8 cellular contexts compared by ENCODE assay signal in genomic region chr2:130873700-130874346, GRCh38. TPM values are rescaled to one million over a fixed set of nuclear protein-coding genes. Genes with fewer than 3 reads are reported as not detected.
A peak's percentile ranks its signal among the peaks of the same experiment; 100 is the strongest.
DNase-seq lines count a peak whose midpoint lies in the region; ATAC-seq and TF ChIP-seq lines count a peak whose summit lies in the region.

No MANE protein-coding gene starts in this region.

- H4K20me1 ChIP-seq in DND-41 (ENCODE audit: insufficient read depth, low read length), result no peaks in the 10 kb centered on the region
- no peaks in the 10 kb centered on the region for H4K20me1 ChIP-seq in KMS-11 (ENCODE audit: insufficient read depth)

- no peak overlapping the region for H3K4me3 Mint-ChIP-seq in activated naive CD4-positive, alpha-beta T cell treated with anti-CD3 and anti-CD28 coated beads for 36 hours
- H3K4me3 Mint-ChIP-seq in glutamatergic neuron (ENCODE audit: unreplicated experiment), result no peak overlapping the region

- peak; percentile 69 for TF ChIP-seq CTCF in DND-41 (IDR thresholded peaks at IDR 0.05; ENCODE audit: borderline replicate concordance, extremely low read depth, low read length, poor library complexity, severe bottlenecking)
- TF ChIP-seq CTCF in KMS-11 (conservative IDR thresholded peaks at IDR 0.05; ENCODE audit: low read depth, low read length), result peak; percentile 31
- TF ChIP-seq CTCF in glutamatergic neuron (IDR thresholded peaks at IDR 0.05; ENCODE audit: partially characterized antibody, unreplicated experiment), result peak; percentile 75

- H3K9me3 ChIP-seq in DND-41 (ENCODE audit: insufficient read depth, low read length, severe bottlenecking), result no peaks in the 10 kb centered on the region

- H2AFZ ChIP-seq in DND-41 (ENCODE audit: low read depth, low read length) (peak overlapping the region; percentile 60), KMS-11 (ENCODE audit: low read depth) (no peak overlapping the region)

- H3K9ac ChIP-seq in DND-41 (ENCODE audit: low read depth, low read length) (no peak overlapping the region), KMS-11 (no peak overlapping the region)

- ATAC-seq in DND-41 (ENCODE audit: insufficient read depth, low read depth) (peak; percentile 84), GM21576 (IDR thresholded peaks at IDR 0.05; ENCODE audit: unreplicated experiment) (peak; percentile 86)

- no peaks in the 10 kb centered on the region for H3K9me3 Mint-ChIP-seq in activated naive CD4-positive, alpha-beta T cell treated with anti-CD3 and anti-CD28 coated beads for 36 hours
- H3K9me3 Mint-ChIP-seq in glutamatergic neuron (ENCODE audit: unreplicated experiment), result peaks cover 2% of the 10 kb centered on the region

- H3K36me3 Mint-ChIP-seq in activated naive CD4-positive, alpha-beta T cell treated with anti-CD3 and anti-CD28 coated beads for 36 hours (ENCODE audit: low read depth), result no peaks in the 10 kb centered on the region
- H3K36me3 Mint-ChIP-seq in glutamatergic neuron (ENCODE audit: unreplicated experiment), result peaks cover 13% of the 10 kb centered on the region

- CTCF ChIA-PET in activated naive CD4-positive, alpha-beta T cell treated with anti-CD3 and anti-CD28 coated beads for 36 hours (lab: Charles Lee), result interaction anchor here (0.7 to 7.7 kb wide), 23 partner anchors 9 to 1787 kb away, joined by 3 to 174 read pairs (median 5); no protein-coding TSS in a partner anchor

- H3K4me2 ChIP-seq in DND-41 (ENCODE audit: insufficient read depth, low read length) (no peak overlapping the region), KMS-11 (no peak overlapping the region)

- no peaks in the 10 kb centered on the region for H3K4me1 Mint-ChIP-seq in activated naive CD4-positive, alpha-beta T cell treated with anti-CD3 and anti-CD28 coated beads for 36 hours (ENCODE audit: low read depth)
- no peaks in the 10 kb centered on the region for H3K4me1 Mint-ChIP-seq in glutamatergic neuron (ENCODE audit: low read depth, unreplicated experiment)

- DNase-seq in DND-41 (peak; percentile 69), SK-N-DZ (ENCODE audit: low spot score) (peak; percentile 52), glutamatergic neuron (peak; percentile 78), pons (ENCODE audit: low spot score) (peak; percentile 86), ureter (ENCODE audit: low spot score) (peak; percentile 78)
- peak; percentile 86 for DNase-seq in activated naive CD4-positive, alpha-beta T cell treated with anti-CD3 and anti-CD28 coated beads for 36 hours

- H3K4me1 ChIP-seq in DND-41 (ENCODE audit: insufficient read depth, low read length), result no peaks in the 10 kb centered on the region
- H3K4me1 ChIP-seq in KMS-11 (ENCODE audit: low read depth, poor library complexity, severe bottlenecking), result no peaks in the 10 kb centered on the region

- no peaks in the 10 kb centered on the region for H3K79me2 ChIP-seq in DND-41 (ENCODE audit: insufficient read depth, low read length)
- H3K79me2 ChIP-seq in KMS-11 (ENCODE audit: insufficient read depth, low read depth), result no peaks in the 10 kb centered on the region

- H3K27ac ChIP-seq in DND-41 (ENCODE audit: low read length) (no peak overlapping the region), KMS-11 (no peak overlapping the region)

- H3K27me3 ChIP-seq in DND-41 (ENCODE audit: insufficient read depth, low read length, poor library complexity) (peaks cover 3% of the 10 kb centered on the region), KMS-11 (ENCODE audit: insufficient read depth, low read depth) (no peaks in the 10 kb centered on the region)

- H3K4me3 ChIP-seq in DND-41 (ENCODE audit: low read depth in 1 of 2, low read length in 2 of 2) (no peak overlapping the region), KMS-11 (IDR thresholded peaks at IDR 0.05; ENCODE audit: insufficient read depth, low read depth, low read length) (no peak overlapping the region)

- peaks cover 5% of the 10 kb centered on the region for H3K27me3 Mint-ChIP-seq in activated naive CD4-positive, alpha-beta T cell treated with anti-CD3 and anti-CD28 coated beads for 36 hours (ENCODE audit: low read depth)
- H3K27me3 Mint-ChIP-seq in glutamatergic neuron (ENCODE audit: unreplicated experiment), result peaks cover 4% of the 10 kb centered on the region

- H3K36me3 ChIP-seq in DND-41 (ENCODE audit: insufficient read depth, low read length) (no peaks in the 10 kb centered on the region), KMS-11 (ENCODE audit: insufficient read depth) (no peaks in the 10 kb centered on the region)

- H3K27ac Mint-ChIP-seq in activated naive CD4-positive, alpha-beta T cell treated with anti-CD3 and anti-CD28 coated beads for 36 hours, result no peak overlapping the region
- peak overlapping the region; percentile 62 for H3K27ac Mint-ChIP-seq in glutamatergic neuron (ENCODE audit: unreplicated experiment)

- intact Hi-C loops in activated naive CD4-positive, alpha-beta T cell treated with anti-CD3 and anti-CD28 coated beads for 36 hours (cut with micrococcal nuclease), result loop anchor here (1.0 kb wide), 3 partner anchors 46 to 76 kb away; no protein-coding TSS in a partner anchor

RNA-seq across cellular contexts. Expression of gene ARHGEF4, which starts 37.1 kb away (rescaled TPM):
- polyA plus RNA-seq in SK-N-DZ (2014; cell fraction: cytosol; rRNA removed), result 12.2 and 13.2 TPM in 2 replicates
- 33.2 and 44.4 TPM in 2 replicates for polyA plus RNA-seq in SK-N-DZ (2014; cell fraction: nucleus; rRNA removed)
- total RNA-seq in activated naive CD4-positive, alpha-beta T cell treated with anti-CD3 and anti-CD28 coated beads for 36 hours, result 1 to 10 TPM; 2.6 to 3.3 TPM
- total RNA-seq in glutamatergic neuron (ENCODE audit: unreplicated experiment) (6.1 TPM), ureter (16.4 TPM)
